ENCODE assay signal across 1 cellular context in the genomic region with DNA sequence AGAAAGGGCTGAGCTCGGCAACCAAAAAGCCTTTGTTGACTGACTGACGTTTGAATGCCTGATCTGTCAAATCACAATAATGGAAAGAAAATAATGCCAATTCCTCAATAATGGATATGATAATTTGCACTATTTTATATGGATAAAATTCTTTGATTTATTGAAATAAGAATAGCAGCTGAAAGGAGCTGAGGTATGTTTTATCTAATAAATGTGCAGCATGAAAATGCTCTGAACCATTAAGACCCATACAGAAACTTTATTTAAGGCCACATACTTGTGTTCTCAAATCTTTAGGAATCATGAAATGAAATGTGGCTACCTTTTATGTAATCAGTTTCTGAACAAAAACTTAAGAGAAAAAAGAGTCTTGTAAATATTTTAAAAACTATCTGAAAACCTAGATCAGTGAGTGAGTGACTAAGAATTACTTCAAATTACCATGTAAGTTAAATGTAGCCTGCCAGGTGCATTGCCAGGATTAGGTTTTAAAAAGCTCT.
TF ChIP-seq lines count a peak whose summit lies in the region.

No MANE protein-coding gene starts in this region.

TF ChIP-seq in GM23338, 12 proteins besides CTCF, POLR2A, EP300 and RAD21 (continued from another document):
- TF ChIP-seq STAT1 (IDR thresholded peaks at IDR 0.05; ENCODE audit: unreplicated experiment) (no peak), NANOG (IDR thresholded peaks at IDR 0.05; ENCODE audit: borderline replicate concordance) (no peak), CREB1 (CRISPR knock-in tag; IDR thresholded peaks at IDR 0.05; ENCODE audit: low read depth) (no peak), EZH2phosphoT487 (IDR thresholded peaks at IDR 0.05; ENCODE audit: unreplicated experiment) (no peak), ZNF331 (CRISPR knock-in tag; IDR thresholded peaks at IDR 0.05; ENCODE audit: low read depth) (no peak), EZH2 (IDR thresholded peaks at IDR 0.05; ENCODE audit: low read depth, unreplicated experiment) (no peak), JUNB (IDR thresholded peaks at IDR 0.05; ENCODE audit: unreplicated experiment) (no peak), POLR2AphosphoS5 (IDR thresholded peaks at IDR 0.05; ENCODE audit: low read depth) (no peak)
- TF ChIP-seq, protein P1, sequence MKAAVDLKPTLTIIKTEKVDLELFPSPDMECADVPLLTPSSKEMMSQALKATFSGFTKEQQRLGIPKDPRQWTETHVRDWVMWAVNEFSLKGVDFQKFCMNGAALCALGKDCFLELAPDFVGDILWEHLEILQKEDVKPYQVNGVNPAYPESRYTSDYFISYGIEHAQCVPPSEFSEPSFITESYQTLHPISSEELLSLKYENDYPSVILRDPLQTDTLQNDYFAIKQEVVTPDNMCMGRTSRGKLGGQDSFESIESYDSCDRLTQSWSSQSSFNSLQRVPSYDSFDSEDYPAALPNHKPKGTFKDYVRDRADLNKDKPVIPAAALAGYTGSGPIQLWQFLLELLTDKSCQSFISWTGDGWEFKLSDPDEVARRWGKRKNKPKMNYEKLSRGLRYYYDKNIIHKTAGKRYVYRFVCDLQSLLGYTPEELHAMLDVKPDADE (IDR thresholded peaks at IDR 0.05) = no peak
- TF ChIP-seq, protein P2, sequence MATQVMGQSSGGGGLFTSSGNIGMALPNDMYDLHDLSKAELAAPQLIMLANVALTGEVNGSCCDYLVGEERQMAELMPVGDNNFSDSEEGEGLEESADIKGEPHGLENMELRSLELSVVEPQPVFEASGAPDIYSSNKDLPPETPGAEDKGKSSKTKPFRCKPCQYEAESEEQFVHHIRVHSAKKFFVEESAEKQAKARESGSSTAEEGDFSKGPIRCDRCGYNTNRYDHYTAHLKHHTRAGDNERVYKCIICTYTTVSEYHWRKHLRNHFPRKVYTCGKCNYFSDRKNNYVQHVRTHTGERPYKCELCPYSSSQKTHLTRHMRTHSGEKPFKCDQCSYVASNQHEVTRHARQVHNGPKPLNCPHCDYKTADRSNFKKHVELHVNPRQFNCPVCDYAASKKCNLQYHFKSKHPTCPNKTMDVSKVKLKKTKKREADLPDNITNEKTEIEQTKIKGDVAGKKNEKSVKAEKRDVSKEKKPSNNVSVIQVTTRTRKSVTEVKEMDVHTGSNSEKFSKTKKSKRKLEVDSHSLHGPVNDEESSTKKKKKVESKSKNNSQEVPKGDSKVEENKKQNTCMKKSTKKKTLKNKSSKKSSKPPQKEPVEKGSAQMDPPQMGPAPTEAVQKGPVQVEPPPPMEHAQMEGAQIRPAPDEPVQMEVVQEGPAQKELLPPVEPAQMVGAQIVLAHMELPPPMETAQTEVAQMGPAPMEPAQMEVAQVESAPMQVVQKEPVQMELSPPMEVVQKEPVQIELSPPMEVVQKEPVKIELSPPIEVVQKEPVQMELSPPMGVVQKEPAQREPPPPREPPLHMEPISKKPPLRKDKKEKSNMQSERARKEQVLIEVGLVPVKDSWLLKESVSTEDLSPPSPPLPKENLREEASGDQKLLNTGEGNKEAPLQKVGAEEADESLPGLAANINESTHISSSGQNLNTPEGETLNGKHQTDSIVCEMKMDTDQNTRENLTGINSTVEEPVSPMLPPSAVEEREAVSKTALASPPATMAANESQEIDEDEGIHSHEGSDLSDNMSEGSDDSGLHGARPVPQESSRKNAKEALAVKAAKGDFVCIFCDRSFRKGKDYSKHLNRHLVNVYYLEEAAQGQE (IDR thresholded peaks at IDR 0.05; ENCODE audit: unreplicated experiment) = no peak
